ENCODE assay signal across 23 cellular contexts in the genomic region with DNA sequence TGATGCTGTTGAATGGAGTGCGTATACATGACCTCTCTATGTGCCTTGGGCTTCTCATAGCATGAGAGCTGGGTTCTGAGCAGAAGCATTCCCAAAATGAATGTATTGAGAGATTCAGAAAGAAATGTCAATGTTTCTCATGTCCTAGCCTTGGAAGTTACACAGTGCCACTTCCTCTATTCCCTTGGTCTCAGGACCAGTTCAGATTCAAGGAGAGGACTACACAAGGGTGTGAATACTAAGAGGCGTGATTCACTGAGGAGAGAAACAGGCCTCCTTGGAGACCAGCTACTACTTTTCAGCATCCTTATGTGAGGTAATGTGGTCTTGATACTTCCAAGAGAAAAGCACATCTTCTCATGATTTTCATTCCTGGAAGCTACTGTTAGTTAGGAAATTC. TPM values are rescaled to one million over a fixed set of nuclear protein-coding genes. Genes with fewer than 3 reads are reported as not detected.
DNase-seq lines count a peak whose midpoint lies in the region; ATAC-seq, FAIRE-seq and TF ChIP-seq lines count a peak whose summit lies in the region.
"Had no signal": no experiment of that assay in that cellular context is flagged by ENCODE, and none has a peak within 500 bp of the region (broad histone marks: within the 10 kb centered on the region; RNA-seq: fewer than 3 reads in every experiment).

No MANE protein-coding gene starts in this region.

- no peak for ATAC-seq in T-cell (replicated peaks in 1 of 4)
- no peak for ATAC-seq in K562
- ATAC-seq in stimulated activated naive CD8-positive, alpha-beta T cell treated with anti-CD3 and anti-CD28 coated beads, Interleukin-15, amount 100 ng/mL, for 72 hours, result no peak
- ATAC-seq: HepG2 had no signal

- no peak overlapping the region for H3K9ac ChIP-seq in K562 (ENCODE audit: insufficient read depth in 1 of 2, low read depth in 2 of 2, low read length in 2 of 2)

- peaks cover 77% of the 10 kb centered on the region for H3K4me1 Mint-ChIP-seq in activated naive CD4-positive, alpha-beta T cell treated with anti-CD3 and anti-CD28 coated beads, Interleukin-2, amount 50 U/mL, for 24 hours
- peaks cover 64 to 71% (median 68%) of the 10 kb centered on the region in 3 donors for H3K4me1 Mint-ChIP-seq in T-cell
- peaks cover 63% of the 10 kb centered on the region for H3K4me1 Mint-ChIP-seq in stimulated activated naive CD8-positive, alpha-beta T cell treated with anti-CD3 and anti-CD28 coated beads, Interleukin-15, amount 100 ng/mL, for 72 hours

- TF ChIP-seq CTCF in K562 (IDR thresholded peaks at IDR 0.05 in 2 of 3, conservative IDR thresholded peaks at IDR 0.05 in 1 of 3; ENCODE audit: insufficient read depth in 2 of 3, low read depth in 1 of 3, low read length in 3 of 3) (no peak), A673 (conservative IDR thresholded peaks at IDR 0.05; ENCODE audit: low read depth, low read length) (no peak)

- no peaks in the 10 kb centered on the region for H3K9me1 ChIP-seq in K562 (ENCODE audit: control insufficient read depth, insufficient read depth, low read length)

- peak overlapping the region; percentile 86 for H3K27ac Mint-ChIP-seq in activated naive CD4-positive, alpha-beta T cell treated with anti-CD3 and anti-CD28 coated beads, Interleukin-2, amount 50 U/mL, for 24 hours
- H3K27ac Mint-ChIP-seq in T-cell, result peak overlapping the region; percentile 81 to 97
- peak overlapping the region in 1 of 2 donors; percentile 56 for H3K27ac Mint-ChIP-seq in stimulated activated naive CD8-positive, alpha-beta T cell treated with anti-CD3 and anti-CD28 coated beads, Interleukin-15, amount 100 ng/mL, for 72 hours

- H4K20me1 ChIP-seq in K562 (replicated peaks; ENCODE audit: control insufficient read depth, insufficient read depth, low read length), result no peaks in the 10 kb centered on the region

- H3K4me2 ChIP-seq in K562 (ENCODE audit: insufficient read depth, low read length), result no peak overlapping the region

- H3K27me3 ChIP-seq in K562 (ENCODE audit: control insufficient read depth in 2 of 2, insufficient read depth in 2 of 2, low read length in 2 of 2) (no peaks in the 10 kb centered on the region), A673 (replicated peaks; ENCODE audit: insufficient read depth, low read depth, low read length, poor library complexity) (no peaks in the 10 kb centered on the region)

- H3K4me3 Mint-ChIP-seq in activated naive CD4-positive, alpha-beta T cell treated with anti-CD3 and anti-CD28 coated beads, Interleukin-2, amount 50 U/mL, for 24 hours, result no peak overlapping the region
- H3K4me3 Mint-ChIP-seq in T-cell, result no peak overlapping the region
- H3K4me3 Mint-ChIP-seq in stimulated activated naive CD8-positive, alpha-beta T cell treated with anti-CD3 and anti-CD28 coated beads, Interleukin-15, amount 100 ng/mL, for 72 hours, result no peak overlapping the region
- H3K4me3 Mint-ChIP-seq: CD14-positive monocyte had no signal

- CTCF ChIA-PET in T-cell (lab: Charles Lee), result no interaction called here
- CTCF ChIA-PET in K562 (lab: Yijun Ruan, JAX; ENCODE audit: low intra/inter-chr PET ratio), result no interaction called here
- CTCF ChIA-PET in A673 (lab: Charles Lee), result interaction anchor here (0.6 kb wide), 1 partner anchor 182 kb away, joined by 5 read pairs; no protein-coding TSS in a partner anchor

- 73% methylated on average over 2 of the region's 2 CpGs for WGBS in K562 (ENCODE audit: insufficient coverage, low coverage, missing lambda C conversion rate)

- peaks cover 22% of the 10 kb centered on the region for H3K36me3 Mint-ChIP-seq in activated naive CD4-positive, alpha-beta T cell treated with anti-CD3 and anti-CD28 coated beads, Interleukin-2, amount 50 U/mL, for 24 hours
- peaks cover 58% of the 10 kb centered on the region for H3K36me3 Mint-ChIP-seq in T-cell

- no peaks in the 10 kb centered on the region; a peak in 1 of 5 replicates for H3K4me1 ChIP-seq in K562 (replicated peaks in 1 of 2; ENCODE audit: control insufficient read depth in 2 of 2, insufficient read depth in 2 of 2, low read length in 2 of 2)
- no peaks in the 10 kb centered on the region for H3K4me1 ChIP-seq in A673 (ENCODE audit: insufficient read depth, low read length, poor library complexity, severe bottlenecking)

- FAIRE-seq in K562 (lab: Jason Lieb, UNC), result no peak
- FAIRE-seq: GM12892, GM18507, H54, HepG2 had no signal

- TF ChIP-seq EP300 in K562 (IDR thresholded peaks at IDR 0.05; ENCODE audit: low read length), result no peak

- BruUV-seq in K562 (replicated peaks; lab: Mats Ljungman, UMichigan) (no TSS peak), A673 (replicated peaks; lab: Mats Ljungman, UMichigan) (no TSS peak)

- no peaks in the 10 kb centered on the region for H3K9me3 Mint-ChIP-seq in activated naive CD4-positive, alpha-beta T cell treated with anti-CD3 and anti-CD28 coated beads, Interleukin-2, amount 50 U/mL, for 24 hours
- H3K9me3 Mint-ChIP-seq in T-cell, result no peaks in the 10 kb centered on the region
- no peaks in the 10 kb centered on the region for H3K9me3 Mint-ChIP-seq in stimulated activated naive CD8-positive, alpha-beta T cell treated with anti-CD3 and anti-CD28 coated beads, Interleukin-15, amount 100 ng/mL, for 72 hours

- no peak for DNase-seq in activated naive CD4-positive, alpha-beta T cell (lab: John Stamatoyannopoulos, UW)
- DNase-seq in T-cell (no peak), K562 (ENCODE audit: extremely low read depth in 1 of 4, low spot score in 3 of 4) (no peak), A673 (ENCODE audit: low spot score) (no peak)
- no peak for DNase-seq in stimulated activated CD8-positive, alpha-beta memory T cell treated with anti-CD3 and anti-CD28 coated beads, Interleukin-4, amount 100 ng/mL, for 48 hours
- DNase-seq in stimulated activated naive CD8-positive, alpha-beta T cell treated with anti-CD3 and anti-CD28 coated beads, Interleukin-15, amount 100 ng/mL, for 72 hours, result no peak
- DNase-seq: ACHN, Calu3, KG1, NCI-H1417 treated with DMSO at 0.1 percent for 48 hours, NCI-H187 treated with DMSO at 0.1 percent for 48 hours, NCI-H2227 treated with DMSO at 0.1 percent for 48 hours, NCI-H510A treated with DMSO at 0.1 percent for 48 hours, NCI-H82, OCI-M1, SHP77 had no signal

- in situ Hi-C loops in K562 (cut with MboI), result no loop called here

- H3K9me3 ChIP-seq in K562 (replicated peaks; ENCODE audit: control insufficient read depth, insufficient read depth, low read depth, low read length) (no peaks in the 10 kb centered on the region), A673 (ENCODE audit: low read depth, low read length, poor library complexity, severe bottlenecking) (no peaks in the 10 kb centered on the region)

- H3K36me3 ChIP-seq in K562 (ENCODE audit: control insufficient read depth, insufficient read depth, low read length) (peaks cover 25% of the 10 kb centered on the region; the same call in 2 of the 3 replicates), A673 (ENCODE audit: insufficient read depth, low read length, poor library complexity, severe bottlenecking) (peaks cover 3% of the 10 kb centered on the region)

- TF ChIP-seq POLR2A in K562 (conservative IDR thresholded peaks at IDR 0.05), result no peak

- H3K4me3 ChIP-seq in K562 (no peak overlapping the region), A673 (ENCODE audit: low read depth, low read length, poor library complexity, severe bottlenecking) (no peak overlapping the region)
- H3K4me3 ChIP-seq: SK-N-MC had no signal

- H2AFZ ChIP-seq in K562 (ENCODE audit: low read depth, low read length), result no peak overlapping the region

- H3K27ac ChIP-seq in K562 (ENCODE audit: extremely low read depth, low read depth, low read length) (no peak overlapping the region), A673 (ENCODE audit: low read depth, low read length, poor library complexity, severe bottlenecking) (no peak overlapping the region)
- H3K27ac ChIP-seq: SK-N-MC had no signal

- POLR2A ChIA-PET in T-cell (lab: Charles Lee) (interaction anchor here in 1 of 2 donors (0.6 kb wide), 1 partner anchor 75 kb away, joined by 3 read pairs; no protein-coding TSS in a partner anchor), K562 (lab: Yijun Ruan, JAX) (interaction anchor here (4.4 kb wide), 1 partner anchor 9 kb away, joined by 29 read pairs; a partner anchor contains a TSS), A673 (lab: Charles Lee; ENCODE audit: low non-redundant PET) (no interaction called here)

- intact Hi-C loops in K562 (cut with micrococcal nuclease), result no loop called here
- intact Hi-C loops in A673 (cut with micrococcal nuclease; ENCODE audit: unreplicated experiment), result no loop called here

- H3K79me2 ChIP-seq in K562 (ENCODE audit: control insufficient read depth, insufficient read depth, low read length), result no peaks in the 10 kb centered on the region

- no peaks in the 10 kb centered on the region for H3K27me3 Mint-ChIP-seq in activated naive CD4-positive, alpha-beta T cell treated with anti-CD3 and anti-CD28 coated beads, Interleukin-2, amount 50 U/mL, for 24 hours
- no peaks in the 10 kb centered on the region for H3K27me3 Mint-ChIP-seq in T-cell
- H3K27me3 Mint-ChIP-seq in stimulated activated naive CD8-positive, alpha-beta T cell treated with anti-CD3 and anti-CD28 coated beads, Interleukin-15, amount 100 ng/mL, for 72 hours, result no peaks in the 10 kb centered on the region

- TF ChIP-seq RAD21 in K562 (CRISPR knock-in tag; conservative IDR thresholded peaks at IDR 0.05 in 1 of 2, IDR thresholded peaks at IDR 0.05 in 1 of 2), result no peak

RNA-seq across cellular contexts. Expression of a gene that starts 10.4 kb away (rescaled TPM):
- total RNA-seq in T-cell (10 to 100 TPM; 36.8 to 41.3 (median 37.9) TPM), K562 (2014; rRNA removed) (3.8 and 5.1 TPM in 2 replicates), K562 (2014; rRNA removed; fragmentation: Illumina TruSeq; extraction: Trizol) (1.7 and 2.0 TPM in 2 replicates), K562 (2015; rRNA removed; fragmentation: Illumina TruSeq; extraction: Trizol) (3.1 and 3.3 TPM in 2 replicates), K562 (2021) (11.4 and 13.2 TPM in 2 replicates), A673 (2021) (13.8 and 15.4 TPM in 2 replicates)
- 15.0 and 29.8 TPM in 2 replicates for total RNA-seq in K562 (2011; cell fraction: chromatin; rRNA removed; ENCODE audit: low replicate concordance)
- 15.7 and 18.3 TPM in 2 replicates for total RNA-seq in K562 (2011; cell fraction: nucleolus; rRNA removed)
- 17.1 and 18.0 TPM in 2 replicates for total RNA-seq in K562 (2011; cell fraction: nucleoplasm; rRNA removed)
- polyA plus RNA-seq in K562 (2011; rRNA removed) (8.1 and 18.2 TPM in 2 replicates), K562 (2014; fragmentation: Illumina TruSeq; extraction: Trizol) (9.2 and 11.4 TPM in 2 replicates), K562 (2014; fragmentation: Nextera tagmentation; extraction: Ambion mirVana) (under 1 TPM; 0.14 to 0.18 TPM), K562 (2014; rRNA removed) (9.5 and 9.7 TPM in 2 replicates)
- 16.0 and 18.8 TPM in 2 replicates for polyA plus RNA-seq in K562 (2011; cell fraction: cytosol; rRNA removed)
- polyA plus RNA-seq in K562 (2011; cell fraction: nucleus; rRNA removed), result 26.6 and 29.0 TPM in 2 replicates
- polyA plus RNA-seq in K562 (2012), result 10.8 and 20.2 TPM in 2 replicates
- polyA minus RNA-seq in K562 (2011; rRNA and poly(A)+ RNA removed), result 7.2 TPM in 2 replicates
- polyA minus RNA-seq in K562 (2011; cell fraction: cytosol; rRNA and poly(A)+ RNA removed), result 6.5 and 10.1 TPM in 2 replicates
- 5.0 and 6.9 TPM in 2 replicates for polyA minus RNA-seq in K562 (2011; cell fraction: nucleus; rRNA and poly(A)+ RNA removed)

RNA-seq across cellular contexts. Expression of a gene that starts 55.1 kb away (rescaled TPM):
- total RNA-seq in T-cell (100 to 1,000 TPM; 221 to 311 (median 298) TPM), K562 (2014; rRNA removed) (42.0 and 43.4 TPM in 2 replicates), K562 (2014; rRNA removed; fragmentation: Illumina TruSeq; extraction: Trizol) (10.0 and 13.5 TPM in 2 replicates), K562 (2015; rRNA removed; fragmentation: Illumina TruSeq; extraction: Trizol) (22.7 and 24.5 TPM in 2 replicates), K562 (2021) (30.9 and 37.8 TPM in 2 replicates), A673 (2021) (0.37 and 0.44 TPM in 2 replicates)
- 16.1 and 32.8 TPM in 2 replicates for total RNA-seq in K562 (2011; cell fraction: chromatin; rRNA removed; ENCODE audit: low replicate concordance)
- 31.3 and 33.7 TPM in 2 replicates for total RNA-seq in K562 (2011; cell fraction: nucleolus; rRNA removed)
- 22.9 and 25.3 TPM in 2 replicates for total RNA-seq in K562 (2011; cell fraction: nucleoplasm; rRNA removed)
- polyA plus RNA-seq in K562 (2011; rRNA removed) (27.5 and 42.7 TPM in 2 replicates), K562 (2014; fragmentation: Illumina TruSeq; extraction: Trizol) (15.9 and 22.0 TPM in 2 replicates), K562 (2014; fragmentation: Nextera tagmentation; extraction: Ambion mirVana) (1 to 10 TPM; 1.3 to 1.4 TPM), K562 (2014; rRNA removed) (44.6 and 45.7 TPM in 2 replicates)
- polyA plus RNA-seq in K562 (2011; cell fraction: cytosol; rRNA removed), result 38.6 and 39.4 TPM in 2 replicates
- polyA plus RNA-seq in K562 (2011; cell fraction: nucleus; rRNA removed), result 97.0 and 136 TPM in 2 replicates
- 23.2 and 45.2 TPM in 2 replicates for polyA plus RNA-seq in K562 (2012)
- polyA minus RNA-seq in K562 (2011; rRNA and poly(A)+ RNA removed), result 22.7 and 23.2 TPM in 2 replicates
- 15.9 and 23.3 TPM in 2 replicates for polyA minus RNA-seq in K562 (2011; cell fraction: cytosol; rRNA and poly(A)+ RNA removed)
- polyA minus RNA-seq in K562 (2011; cell fraction: nucleus; rRNA and poly(A)+ RNA removed), result 25.7 and 35.2 TPM in 2 replicates
